In genomic region chr1:167541013-167541412, GRCh38 we compare ENCODE assay signal across 2 cellular contexts.
TF ChIP-seq lines count a peak whose summit lies in the region.

No MANE protein-coding gene starts in this region.

TF ChIP-seq in IMR-90, 13 proteins besides CTCF, POLR2A, EP300 and RAD21:
- TF ChIP-seq RCOR1 (IDR thresholded peaks at IDR 0.05; ENCODE audit: insufficient replicate concordance, low read length) (no peak), FOS (IDR thresholded peaks at IDR 0.05; ENCODE audit: low read depth, low read length) (no peak), RFX5 (IDR thresholded peaks at IDR 0.05; ENCODE audit: low read depth, low read length) (no peak)

TF ChIP-seq in K562, 482 proteins besides CTCF, POLR2A, EP300 and RAD21:
- TF ChIP-seq POLR2H (tag; IDR thresholded peaks at IDR 0.05; ENCODE audit: low read depth) (peak; percentile 36; the same call in 1 of the 2 replicates), ZNF174 (CRISPR knock-in tag; IDR thresholded peaks at IDR 0.05) (no peak), ATF3 (IDR thresholded peaks at IDR 0.05) (peak; percentile 66), ATF3 (CRISPR knock-in tag; conservative IDR thresholded peaks at IDR 0.05) (no peak), ZNF444 (CRISPR knock-in tag; IDR thresholded peaks at IDR 0.05) (no peak), CEBPG (CRISPR knock-in tag; IDR thresholded peaks at IDR 0.05) (no peak), CEBPG (tag; conservative IDR thresholded peaks at IDR 0.05 in 1 of 2, IDR thresholded peaks at IDR 0.05 in 1 of 2) (peak in 1 of 2 experiments; percentile 37; a peak in 1 of 4 replicates), GTF2F1 (IDR thresholded peaks at IDR 0.05; ENCODE audit: low read depth, low read length) (no peak)
